8 cellular contexts compared by ENCODE assay signal in genomic region chr11:100876826-100877545, GRCh38.
A peak's percentile ranks its signal among the peaks of the same experiment; 100 is the strongest.
DNase-seq lines count a peak whose midpoint lies in the region; ATAC-seq, FAIRE-seq and TF ChIP-seq lines count a peak whose summit lies in the region.

No MANE protein-coding gene starts in this region.

- DNase-seq in astrocyte of the spinal cord (ENCODE audit: low read depth, low spot score) (peak; percentile 99), NCI-H774 (lab: John Stamatoyannopoulos, UW) (no peak), T-helper 2 cell (no peak), amygdala (lab: John Stamatoyannopoulos, UW) (no peak), kidney (no peak)

- no peaks in the 10 kb centered on the region for H3K36me3 ChIP-seq in mesodermal cell (ENCODE audit: control insufficient read depth, insufficient read depth, low read length)
- H3K36me3 ChIP-seq in kidney (ENCODE audit: control insufficient read depth in 1 of 2, insufficient read depth in 2 of 2, low read length in 2 of 2), result no peaks in the 10 kb centered on the region

- in situ Hi-C loops in astrocyte of the spinal cord (cut with HindIII; ENCODE audit: low sequenced_read_pairs), result no loop called here

- peak overlapping the region; percentile 93 for H3K27ac ChIP-seq in mesodermal cell (ENCODE audit: low read depth, low read length, severe bottlenecking)
- peak overlapping the region in 1 of 2 donors; percentile 78 for H3K27ac ChIP-seq in kidney (ENCODE audit: low read depth in 2 of 2, low read length in 2 of 2)

- TF ChIP-seq CTCF in astrocyte of the spinal cord (IDR thresholded peaks at IDR 0.05; ENCODE audit: low read depth, low read length), result no peak
- TF ChIP-seq CTCF in kidney (IDR thresholded peaks at IDR 0.05; ENCODE audit: borderline replicate concordance, extremely low read depth, insufficient read depth), result no peak

- peaks cover 28% of the 10 kb centered on the region for H3K4me1 ChIP-seq in mesodermal cell (ENCODE audit: control insufficient read depth, insufficient read depth, low read length, poor library complexity, severe bottlenecking)
- no peaks in the 10 kb centered on the region for H3K4me1 ChIP-seq in kidney (ENCODE audit: control insufficient read depth in 1 of 2, insufficient read depth in 1 of 2, low read depth in 1 of 2, low read length in 2 of 2)

- H3K4me3 ChIP-seq in astrocyte of the spinal cord (ENCODE audit: low read depth, low read length) (no peak overlapping the region), mesodermal cell (ENCODE audit: extremely low read depth, insufficient read depth, low read length, poor library complexity, severe bottlenecking) (no peak overlapping the region), kidney (ENCODE audit: low read length in 2 of 2) (no peak overlapping the region)

- ATAC-seq in GM18519 (IDR thresholded peaks at IDR 0.05; ENCODE audit: low FRiP score, unreplicated experiment) (peak; percentile 96), HG03039 (IDR thresholded peaks at IDR 0.05; ENCODE audit: unreplicated experiment) (peak; percentile 79)

- WGBS in mesodermal cell (ENCODE audit: insufficient coverage in 2 of 2), 2 experiments, result no CpG with 5 or more reads among the region's 3 CpGs

- no peak for FAIRE-seq in kidney (lab: Jason Lieb, UNC)

- H3K9me3 ChIP-seq in mesodermal cell (ENCODE audit: control insufficient read depth, low read length) (peaks cover 8% of the 10 kb centered on the region), kidney (ENCODE audit: control insufficient read depth in 1 of 2, low read length in 2 of 2) (no peaks in the 10 kb centered on the region)

- intact Hi-C loops in kidney (cut with DNase I), result no loop called here

- no peak overlapping the region for H3K9ac ChIP-seq in kidney (ENCODE audit: low read length in 2 of 2)
